ENCODE assay signal across 2 cellular contexts in the genomic region with DNA sequence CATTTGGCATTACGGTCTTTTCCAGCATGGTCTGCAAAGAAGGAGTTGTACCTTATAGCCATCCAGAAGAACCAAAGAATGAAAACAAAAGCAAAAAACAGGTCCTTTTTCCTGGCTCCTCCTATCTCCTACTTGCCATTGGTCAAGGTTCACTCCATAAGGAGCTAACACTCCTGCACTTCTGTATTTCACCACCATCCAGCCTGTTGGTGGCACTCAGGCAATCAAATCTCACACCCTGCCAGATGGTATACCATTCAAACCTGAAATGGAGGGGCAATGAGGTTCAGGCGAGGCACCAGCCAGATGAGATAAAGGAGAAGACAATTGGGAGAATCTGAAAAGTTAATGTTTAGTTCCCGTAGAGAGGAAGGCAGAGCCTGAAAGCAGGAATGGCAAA.
TF ChIP-seq lines count a peak whose summit lies in the region.

No MANE protein-coding gene starts in this region.

TF ChIP-seq in HCT116, 20 proteins besides CTCF, POLR2A, EP300 and RAD21:
- TF ChIP-seq ZFX (IDR thresholded peaks at IDR 0.05) (no peak), CBX3 (IDR thresholded peaks at IDR 0.05; ENCODE audit: low read depth) (no peak), SIN3A (IDR thresholded peaks at IDR 0.05; ENCODE audit: low read depth) (no peak), ZNF274 (IDR thresholded peaks at IDR 0.05; ENCODE audit: low read depth, low read length) (no peak), TCF7L2 (IDR thresholded peaks at IDR 0.05; ENCODE audit: borderline replicate concordance, extremely low read depth, insufficient read depth, insufficient read length) (no peak), EZH2phosphoT487 (IDR thresholded peaks at IDR 0.05; ENCODE audit: borderline replicate concordance) (no peak)
- TF ChIP-seq, protein P1, sequence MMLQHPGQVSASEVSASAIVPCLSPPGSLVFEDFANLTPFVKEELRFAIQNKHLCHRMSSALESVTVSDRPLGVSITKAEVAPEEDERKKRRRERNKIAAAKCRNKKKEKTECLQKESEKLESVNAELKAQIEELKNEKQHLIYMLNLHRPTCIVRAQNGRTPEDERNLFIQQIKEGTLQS (IDR thresholded peaks at IDR 0.05), result no peak

TF ChIP-seq in H1, 55 proteins besides CTCF, POLR2A, EP300 and RAD21:
- TF ChIP-seq HDAC6 (IDR thresholded peaks at IDR 0.05; ENCODE audit: low read depth, low read length) (no peak), CTBP2 (IDR thresholded peaks at IDR 0.05; ENCODE audit: borderline replicate concordance, insufficient read depth, insufficient read length, low read length) (no peak), KDM4A (IDR thresholded peaks at IDR 0.05; ENCODE audit: low read depth, low read length, severe bottlenecking) (no peak), KDM5A (IDR thresholded peaks at IDR 0.05; ENCODE audit: low read length) (no peak), CHD1 (IDR thresholded peaks at IDR 0.05; ENCODE audit: low read depth, low read length) (no peak), NANOG (IDR thresholded peaks at IDR 0.05; ENCODE audit: insufficient read depth, low read depth, low read length, poor library complexity, severe bottlenecking) (no peak), SIRT6 (IDR thresholded peaks at IDR 0.05; ENCODE audit: low read length) (no peak), SP4 (IDR thresholded peaks at IDR 0.05; ENCODE audit: low read length) (no peak), ASH2L (IDR thresholded peaks at IDR 0.05; ENCODE audit: low read length) (no peak), CBX5 (IDR thresholded peaks at IDR 0.05; ENCODE audit: low read depth, low read length) (no peak)
